Comparison of ENCODE assay signal across 8 cellular contexts in the genomic region with DNA sequence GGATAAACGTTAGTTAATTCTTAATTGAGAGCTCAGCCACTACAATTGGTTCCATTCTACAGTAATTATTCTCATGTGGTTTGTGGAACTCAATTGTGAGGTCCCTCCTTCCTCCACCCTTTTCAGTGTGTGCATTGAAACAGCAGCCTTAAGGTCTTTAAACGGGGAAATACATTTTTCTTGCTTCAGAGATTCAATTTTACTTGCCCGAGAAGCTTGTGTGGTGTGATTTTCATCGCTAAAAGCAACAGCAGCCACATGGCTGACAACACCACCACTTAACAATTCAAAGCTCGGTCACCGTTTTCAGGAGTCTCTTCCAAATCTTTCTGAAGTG. TPM values are rescaled to one million over a fixed set of nuclear protein-coding genes. Genes with fewer than 3 reads are reported as not detected.
DNase-seq lines count a peak whose midpoint lies in the region; ATAC-seq and TF ChIP-seq lines count a peak whose summit lies in the region.

No MANE protein-coding gene starts in this region.

- peak overlapping the region; percentile 91 for H2AFZ ChIP-seq in osteoblast (ENCODE audit: low read length)

- H3K79me2 ChIP-seq in osteoblast (ENCODE audit: insufficient read depth, low read length): peaks cover 46% of the 10 kb centered on the region

- POLR2A ChIA-PET in GM10248 (lab: Yijun Ruan, JAX): interaction anchor here (2.6 kb wide), 1 partner anchor 11 kb away, joined by 8 read pairs; no protein-coding TSS in a partner anchor

- DNase-seq in GM10248 (ENCODE audit: extremely low spot score) (peak; percentile 40), NCI-H69 (lab: John Stamatoyannopoulos, UW) (peak; percentile 52), osteoblast (ENCODE audit: insufficient read length, low spot score, missing footprints) (no peak), iPS-NIHi11 (ENCODE audit: low spot score) (no peak), SW 1271 (lab: John Stamatoyannopoulos, UW) (no peak)
- no peak for DNase-seq in effector memory CD4-positive, alpha-beta T cell

- TF ChIP-seq CTCF in GM10248 (IDR thresholded peaks at IDR 0.05; ENCODE audit: control extremely low read depth, extremely low read depth, low read depth, missing control alignments): no peak
- no peak for TF ChIP-seq CTCF in osteoblast (IDR thresholded peaks at IDR 0.05; ENCODE audit: extremely low read depth, low read depth, low read length)

- H3K4me3 ChIP-seq in effector memory CD4-positive, alpha-beta T cell (ENCODE audit: insufficient read depth, low read depth, low read length, poor library complexity, severe bottlenecking): peak overlapping the region; percentile 82
- H3K4me3 ChIP-seq in osteoblast (ENCODE audit: insufficient read depth, low read length): peak overlapping the region; percentile 87

- H3K9me3 ChIP-seq in effector memory CD4-positive, alpha-beta T cell (ENCODE audit: control insufficient read depth, low read length): no peaks in the 10 kb centered on the region
- H3K9me3 ChIP-seq in osteoblast (ENCODE audit: low read depth, low read length): no peaks in the 10 kb centered on the region

- CTCF ChIA-PET in GM10248 (lab: Yijun Ruan, JAX): interaction anchor here (0.7 to 3.7 kb wide), 6 partner anchors 10 to 89 kb away, joined by 3 to 13 read pairs (median 7); no protein-coding TSS in a partner anchor

- H3K4me1 ChIP-seq in effector memory CD4-positive, alpha-beta T cell (ENCODE audit: control insufficient read depth, insufficient read depth, low read length, poor library complexity, severe bottlenecking): peaks cover 8% of the 10 kb centered on the region
- peaks cover 38% of the 10 kb centered on the region for H3K4me1 ChIP-seq in osteoblast (ENCODE audit: insufficient read depth, low read length)

- H3K36me3 ChIP-seq in effector memory CD4-positive, alpha-beta T cell (ENCODE audit: control insufficient read depth, insufficient read depth, low read length): no peaks in the 10 kb centered on the region
- H3K36me3 ChIP-seq in osteoblast (ENCODE audit: insufficient read depth, low read length): no peaks in the 10 kb centered on the region

- peaks cover 6% of the 10 kb centered on the region for H4K20me1 ChIP-seq in osteoblast (ENCODE audit: insufficient read depth, low read length)

- H3K27ac ChIP-seq in effector memory CD4-positive, alpha-beta T cell (ENCODE audit: insufficient read depth, low read length, poor library complexity, severe bottlenecking): peak overlapping the region; percentile 68
- H3K27ac ChIP-seq in osteoblast (ENCODE audit: low read depth, low read length): peak overlapping the region; percentile 97

- peak overlapping the region; percentile 99 for H3K4me2 ChIP-seq in osteoblast (ENCODE audit: insufficient read depth, low read length)

- peak; percentile 11 for ATAC-seq in GM21526 (IDR thresholded peaks at IDR 0.05; ENCODE audit: low FRiP score, unreplicated experiment)
- ATAC-seq in HG03196 (IDR thresholded peaks at IDR 0.05; ENCODE audit: unreplicated experiment): no peak

- H3K27me3 ChIP-seq in effector memory CD4-positive, alpha-beta T cell (replicated peaks; ENCODE audit: control insufficient read depth, insufficient read depth, low read length, poor library complexity, severe bottlenecking): no peaks in the 10 kb centered on the region
- H3K27me3 ChIP-seq in osteoblast (ENCODE audit: insufficient read depth, low read length): no peaks in the 10 kb centered on the region

RNA-seq across cellular contexts. Expression of a gene that starts 0.7 kb away (rescaled TPM):
- 166 and 179 TPM in 2 replicates for total RNA-seq in osteoblast

Comparison
In these comparisons a context has a peak if more than half of its experiments do, and no peak if none do; other contexts are left out.
1. DNase-seq: peak in GM10248 (single experiment) and NCI-H69 (single experiment); none in effector memory CD4-positive, alpha-beta T cell (0 of 3), osteoblast (single experiment), iPS-NIHi11 (single experiment) and SW 1271 (0 of 2).